ENCODE assay signal across 11 cellular contexts in the genomic region with DNA sequence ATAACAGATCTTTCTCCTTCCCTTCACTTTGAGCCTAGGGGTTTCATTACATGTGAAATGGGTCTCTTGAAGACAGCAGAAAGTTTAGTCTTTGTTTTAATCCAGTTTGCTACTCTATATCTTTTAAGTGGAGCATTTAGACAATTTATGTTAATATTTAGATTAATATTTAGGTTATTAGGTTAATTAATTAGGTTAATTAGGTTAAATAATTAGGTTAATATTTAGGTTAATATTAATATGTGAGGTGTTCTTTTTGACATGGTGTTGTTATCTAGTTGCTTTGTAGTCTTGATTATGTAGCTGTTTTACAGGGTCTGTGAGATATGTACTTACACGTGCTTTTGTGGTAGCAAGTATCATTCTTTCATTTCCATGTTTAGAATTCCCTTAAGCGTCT.
"Had no signal": no experiment of that assay in that cellular context is flagged by ENCODE, and none has a peak within 500 bp of the region (broad histone marks: within the 10 kb centered on the region; RNA-seq: fewer than 3 reads in every experiment).

No MANE protein-coding gene starts in this region.

- H3K9ac ChIP-seq: GM23248 had no signal

- H3K4me3 Mint-ChIP-seq: GM23338, H9, HFFc6 had no signal

- H3K4me3 ChIP-seq: GM23248, GM23338, HAP-1 had no signal

- H3K27ac ChIP-seq: GM23248 had no signal

- H3K4me2 ChIP-seq: GM23338 had no signal

- FAIRE-seq: H1, H54 had no signal

- H2AFZ ChIP-seq: GM23248 had no signal

- DNase-seq: GM23248, GOT3, H7, H9, HCEC 1CT, HFFc6 had no signal

- ATAC-seq: GM23338, HCT116 had no signal

- H3K27ac Mint-ChIP-seq: GM23338, H9, HFFc6 had no signal

- H3K36me3 ChIP-seq: HAP-1 had no signal

- H3K4me1 ChIP-seq: HAP-1 had no signal

- H3K4me1 Mint-ChIP-seq: GM23338, H9 had no signal
